Comparison of ENCODE assay signal across 8 cellular contexts in genomic region chr16:67154578-67155304, GRCh38. TPM values are rescaled to one million over a fixed set of nuclear protein-coding genes. Genes with fewer than 3 reads are reported as not detected.
DNase-seq lines count a peak whose midpoint lies in the region; ATAC-seq and TF ChIP-seq lines count a peak whose summit lies in the region.

No MANE protein-coding gene starts in this region.

- H3K4me1 Mint-ChIP-seq in chondrocyte (ENCODE audit: low read depth) (peaks cover 19% of the 10 kb centered on the region), nephron (peaks cover 17% of the 10 kb centered on the region)

- DNase-seq in chondrocyte (ENCODE audit: low spot score) (no peak), omental fat pad (ENCODE audit: low spot score) (no peak), AG20443 (ENCODE audit: low spot score) (no peak), COLO829 (ENCODE audit: low spot score) (no peak), Karpas-422 (no peak)

- no peaks in the 10 kb centered on the region for H3K36me3 Mint-ChIP-seq in chondrocyte (ENCODE audit: low read depth)
- no peaks in the 10 kb centered on the region for H3K36me3 Mint-ChIP-seq in nephron (ENCODE audit: low read depth)

- H3K36me3 ChIP-seq in BLaER1, result peaks cover 14% of the 10 kb centered on the region
- H3K36me3 ChIP-seq in HEK293 (ENCODE audit: control insufficient read depth in 2 of 2, insufficient read depth in 1 of 2, low read length in 2 of 2), result peaks cover 0 to under 1% of the 10 kb centered on the region in 2 experiments; a peak in 1 of 3 replicates
- H3K36me3 ChIP-seq in Karpas-422 (ENCODE audit: insufficient read depth, low read length), result no peaks in the 10 kb centered on the region

- H3K9me3 Mint-ChIP-seq in chondrocyte (ENCODE audit: low read depth) (no peaks in the 10 kb centered on the region), nephron (no peaks in the 10 kb centered on the region)

- no peaks in the 10 kb centered on the region for H3K79me2 ChIP-seq in Karpas-422 (ENCODE audit: low read length)

- H3K27ac ChIP-seq in BLaER1 (no peak overlapping the region), HEK293 (ENCODE audit: extremely low read depth, low read depth, low read length) (no peak overlapping the region), Karpas-422 (ENCODE audit: low read length) (no peak overlapping the region)

- H3K4me2 ChIP-seq in BLaER1 (peak overlapping the region; percentile 76), Karpas-422 (ENCODE audit: low read depth, low read length, poor library complexity, severe bottlenecking) (no peak overlapping the region)

- H3K9me2 ChIP-seq in Karpas-422 (replicated peaks; ENCODE audit: insufficient read depth, low read length), result no peaks in the 10 kb centered on the region

- H3K9ac ChIP-seq in BLaER1, result no peak overlapping the region
- H3K9ac ChIP-seq in Karpas-422 (ENCODE audit: low read length), result no peak overlapping the region

- TF ChIP-seq CTCF in HEK293 (tag by site-specific recombination; IDR thresholded peaks at IDR 0.05) (no peak), chondrocyte (IDR thresholded peaks at IDR 0.05) (no peak), nephron (IDR thresholded peaks at IDR 0.05; ENCODE audit: unreplicated experiment in 3 of 3) (no peak), omental fat pad (IDR thresholded peaks at IDR 0.05) (no peak)

- no peak overlapping the region for H2AFZ ChIP-seq in Karpas-422 (ENCODE audit: low read length)

- H3K27me3 ChIP-seq in BLaER1 (peaks cover 38% of the 10 kb centered on the region), Karpas-422 (ENCODE audit: low read length) (no peaks in the 10 kb centered on the region)

- H3K4me3 ChIP-seq in BLaER1 (no peak overlapping the region), HEK293 (ENCODE audit: low read depth, low read length) (no peak overlapping the region), Karpas-422 (ENCODE audit: low read length) (no peak overlapping the region)

- H4K20me1 ChIP-seq in BLaER1 (peaks cover 96% of the 10 kb centered on the region), Karpas-422 (ENCODE audit: insufficient read depth, low read depth, low read length) (peaks cover 32% of the 10 kb centered on the region; the same call in 1 of the 2 replicates)

- H3K27ac Mint-ChIP-seq in chondrocyte (ENCODE audit: unreplicated experiment) (no peak overlapping the region), nephron (no peak overlapping the region)

- H3K4me1 ChIP-seq in BLaER1 (peaks cover 57% of the 10 kb centered on the region), HEK293 (ENCODE audit: control insufficient read depth, insufficient read depth, low read length) (0 out of 2 replicates have a peak, but pooled peaks cover 3% of the 10 kb centered on the region), Karpas-422 (ENCODE audit: low read length) (peaks cover 20% of the 10 kb centered on the region)

- no peak for ATAC-seq in omental fat pad (ENCODE audit: low FRiP score)

- peak overlapping the region; percentile 66 for H3K4me3 Mint-ChIP-seq in chondrocyte (ENCODE audit: unreplicated experiment)
- peak overlapping the region in 2 of 3 experiments; percentile 61 to 66 for H3K4me3 Mint-ChIP-seq in nephron

- CTCF ChIA-PET in HEK293 (lab: Yijun Ruan, JAX), result interaction anchor here (0.5 to 7.4 kb wide), 53 partner anchors 10 to 292 kb away, joined by 3 to 155 read pairs (median 6); partner anchors contain the start of genes CBFB, CES3, EXOC3L1 and NOL3

- peaks cover 10% of the 10 kb centered on the region for H3K27me3 Mint-ChIP-seq in chondrocyte (ENCODE audit: low read depth)
- H3K27me3 Mint-ChIP-seq in nephron (ENCODE audit: low read depth), result peaks cover 79% of the 10 kb centered on the region

- POLR2A ChIA-PET in HEK293 (lab: Yijun Ruan, JAX), result interaction anchor here (0.5 to 2.0 kb wide), 7 partner anchors 15 to 194 kb away, joined by 3 to 10 read pairs (median 4); partner anchors contain the start of genes CES3 and NOL3

- H3K9me3 ChIP-seq in BLaER1 (peaks cover 2% of the 10 kb centered on the region; the same call in 1 of the 2 replicates), HEK293 (ENCODE audit: control insufficient read depth, insufficient read depth, low read depth, low read length) (no peaks in the 10 kb centered on the region), Karpas-422 (ENCODE audit: low read length) (no peaks in the 10 kb centered on the region)

TF ChIP-seq in HEK293, 187 proteins besides CTCF, POLR2A, EP300 and RAD21:
- TF ChIP-seq ZNF221 (tag by site-specific recombination; IDR thresholded peaks at IDR 0.05; ENCODE audit: borderline replicate concordance) (no peak), ZNF133 (tag by site-specific recombination; IDR thresholded peaks at IDR 0.05) (peak; percentile 94)

RNA-seq across cellular contexts. Expression of gene B3GNT9, which starts 3.9 kb away (rescaled TPM):
- total RNA-seq in chondrocyte (39.9 to 64.4 TPM (median 41.4 TPM) in 3 replicates), omental fat pad (10 to 100 TPM in 3 of 4 donors, 1 to 10 TPM in 1; 6.8 to 19.2 (median 14.9) TPM)
- 1.4 and 1.8 TPM in 2 replicates for total RNA-seq in Karpas-422 (2014; rRNA removed; shearing (Covaris generic); ENCODE audit: low replicate concordance)

RNA-seq across cellular contexts. Expression of gene TRADD, which starts 5.0 kb away (rescaled TPM):
- total RNA-seq in chondrocyte (16.6 to 20.0 TPM (median 19.1 TPM) in 3 replicates), omental fat pad (10 to 100 TPM; 25.3 to 32.5 (median 28.9) TPM)
- 11.4 and 14.7 TPM in 2 replicates for total RNA-seq in Karpas-422 (2014; rRNA removed; shearing (Covaris generic); ENCODE audit: low replicate concordance)

RNA-seq across cellular contexts. Expression of gene FBXL8, which starts 5.0 kb away (rescaled TPM):
- total RNA-seq in chondrocyte, result 14.6 to 17.5 TPM (median 16.0 TPM) in 3 replicates
- total RNA-seq in omental fat pad, result 10 to 100 TPM; 12.8 to 24.7 (median 15.9) TPM
- total RNA-seq in Karpas-422 (2014; rRNA removed; shearing (Covaris generic); ENCODE audit: low replicate concordance), result 2.6 and 14.6 TPM in 2 replicates

RNA-seq across cellular contexts. Expression of gene HSF4, which starts 9.8 kb away (rescaled TPM):
- total RNA-seq in chondrocyte (11.6 to 19.0 TPM (median 15.7 TPM) in 3 replicates), omental fat pad (10 to 100 TPM; 21.2 to 77.2 (median 35.8) TPM)
- total RNA-seq in Karpas-422 (2014; rRNA removed; shearing (Covaris generic); ENCODE audit: low replicate concordance), result 12.4 and 15.2 TPM in 2 replicates

RNA-seq across cellular contexts. Expression of gene NOL3, which starts 15.6 kb away (rescaled TPM):
- total RNA-seq in chondrocyte, result 21.9 to 34.6 TPM (median 31.2 TPM) in 3 replicates
- total RNA-seq in omental fat pad, result 10 to 100 TPM; 17.1 to 60.4 (median 41.3) TPM
- 0.15 and 1.8 TPM in 2 replicates for total RNA-seq in Karpas-422 (2014; rRNA removed; shearing (Covaris generic); ENCODE audit: low replicate concordance)
